Comparison of ENCODE assay signal across 26 cellular contexts in the genomic region with DNA sequence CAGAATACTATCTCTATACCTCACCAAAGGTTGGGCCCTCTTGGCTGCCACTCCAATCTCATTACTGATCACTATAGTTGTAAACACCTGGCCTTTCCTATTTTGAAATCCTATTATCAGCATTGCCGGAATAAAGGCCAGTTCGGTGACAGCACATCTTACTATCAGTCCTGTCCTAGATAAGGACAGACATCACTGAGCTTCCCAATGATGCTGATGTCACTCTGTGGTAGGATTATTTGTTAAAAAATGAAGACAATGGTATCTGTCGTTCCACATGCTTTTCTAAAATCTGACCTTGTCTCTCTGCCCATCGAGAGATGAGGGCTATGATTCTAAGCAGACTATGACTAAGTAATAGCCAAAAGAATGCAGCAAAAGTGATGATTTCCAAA.
"Had no signal": no experiment of that assay in that cellular context is flagged by ENCODE, and none has a peak within 500 bp of the region (broad histone marks: within the 10 kb centered on the region; RNA-seq: fewer than 3 reads in every experiment).

No MANE protein-coding gene starts in this region.

- H2AFZ ChIP-seq: neural progenitor cell had no signal

- DNase-seq: hippocampal formation; kidney glomerular epithelial cell; left colon; left lung; lower lobe of right lung; mammary epithelial cell; mesendoderm; naive B cell; natural killer cell; nephron progenitor cell; occipital lobe; right lobe of liver; stimulated activated CD4-positive, alpha-beta T cell treated with anti-CD3 and anti-CD28 coated beads, Interleukin-12 subunit alpha, Interleukin-12 subunit beta, amount 100 ng/mL, for 4 hours; stimulated activated CD4-positive, alpha-beta T cell treated with anti-CD3 and anti-CD28 coated beads, Interleukin-15, amount 100 ng/mL, for 24 hours; stimulated activated CD4-positive, alpha-beta T cell treated with anti-CD3 and anti-CD28 coated beads, Interleukin-2, amount 100 ng/mL, for 24 hours; stimulated activated CD4-positive, alpha-beta T cell treated with anti-CD3 and anti-CD28 coated beads, Interleukin-4, amount 100 ng/mL, for 1 hour; stimulated activated naive B cell treated with anti-CD40 and anti-IgM and Interleukin-4, amounts not matched to agents 10 μg/mL and 1 μg/mL and 100 μg/mL, for 72 hours; stimulated activated naive CD8-positive, alpha-beta T cell treated with anti-CD3 and anti-CD28 coated beads, Interleukin-15, Interleukin-2, amounts not matched to agents 100 U/mL and 50 U/mL, for 24 hours; stomach; upper lobe of left lung had no signal

- H3K4me1 ChIP-seq: left lung, lower lobe of right lung, neural progenitor cell, right atrium auricular region, right lobe of liver, stomach, upper lobe of left lung, vagina had no signal

- H3K27me3 ChIP-seq: left lung, neural progenitor cell, neutrophil, right atrium auricular region, right lobe of liver, stomach, tibial nerve, upper lobe of left lung, vagina had no signal

- H3K4me2 ChIP-seq: neural progenitor cell had no signal

- H3K4me3 ChIP-seq: left lung, lower lobe of right lung, neural progenitor cell, right atrium auricular region, right lobe of liver, stomach, thoracic aorta, tibial nerve, upper lobe of left lung, vagina had no signal

- ATAC-seq: left colon; left lung; natural killer cell; right lobe of liver; stimulated activated naive B cell treated with anti-CD40 and anti-IgM and Interleukin-4, amounts not matched to agents 10 μg/mL and 1 μg/mL and 100 μg/mL, for 72 hours; stimulated activated naive CD8-positive, alpha-beta T cell treated with anti-CD3 and anti-CD28 coated beads, Interleukin-15, Interleukin-2, amounts not matched to agents 100 U/mL and 50 U/mL, for 24 hours had no signal

- H3K9ac ChIP-seq: neural progenitor cell had no signal

- H3K36me3 ChIP-seq: left lung, lower lobe of right lung, neural progenitor cell, neutrophil, right atrium auricular region, right lobe of liver, stomach, thoracic aorta, tibial nerve, upper lobe of left lung, vagina had no signal

- H3K9me3 ChIP-seq: left lung, lower lobe of right lung, neutrophil, right atrium auricular region, right lobe of liver, stomach, thoracic aorta, tibial nerve, upper lobe of left lung, vagina had no signal

- H3K27ac ChIP-seq: left lung, lower lobe of right lung, neural progenitor cell, neutrophil, right atrium auricular region, right lobe of liver, stomach, thoracic aorta, tibial nerve, upper lobe of left lung, vagina had no signal
